ENCODE assay signal across 34 cellular contexts in the genomic region with DNA sequence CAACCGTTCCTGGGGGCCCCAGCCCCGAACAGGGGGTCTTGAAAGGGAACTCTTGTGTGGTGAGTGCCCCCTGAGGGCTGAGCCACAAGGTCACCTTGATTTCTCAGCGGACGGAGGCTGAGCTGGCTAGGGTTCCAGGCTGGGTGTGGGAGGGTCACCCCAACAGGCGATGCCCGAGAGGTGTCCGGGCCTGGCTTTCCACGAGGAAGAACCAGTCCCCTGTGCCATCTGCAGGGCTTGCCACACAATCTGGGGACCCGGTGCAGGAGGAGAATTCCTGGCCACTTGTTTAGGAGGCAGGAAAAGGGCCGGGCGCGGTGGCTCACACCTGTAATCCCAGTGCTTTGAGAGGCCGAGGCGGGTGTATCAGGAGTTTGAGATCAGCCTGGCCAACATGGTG.
"Had no signal": no experiment of that assay in that cellular context is flagged by ENCODE, and none has a peak within 500 bp of the region (broad histone marks: within the 10 kb centered on the region; RNA-seq: fewer than 3 reads in every experiment).

No MANE protein-coding gene starts in this region.

- H3K27me3 ChIP-seq: adrenal gland, body of pancreas, brain microvascular endothelial cell, breast epithelium had no signal

- FAIRE-seq: astrocyte, TTC549 had no signal

- ATAC-seq: activated CD8-positive, alpha-beta T cell treated with anti-CD3 and anti-CD28 coated beads for 36 hours; activated naive CD4-positive, alpha-beta T cell treated with anti-CD3 and anti-CD28 coated beads, Interleukin-2, amount 50 U/mL, for 72 hours; activated T-cell treated with anti-CD3 and anti-CD28 coated beads, Interleukin-2, amount 50 U/mL, for 4 hours; activated T-cell treated with anti-CD3 and anti-CD28 coated beads, Interleukin-2, amount 50 U/mL, for 72 hours; activated T-helper 17 cell treated with anti-CD3 and anti-CD28 coated beads, Interleukin-2, amount 50 U/mL, for 72 hours; body of pancreas had no signal

- H3K9me3 ChIP-seq: adrenal gland, body of pancreas, breast epithelium had no signal

- H3K36me3 ChIP-seq: adrenal gland, brain microvascular endothelial cell, breast epithelium had no signal

- DNase-seq: activated B cell treated with CpG ODN at 0.5 μM for 24 hours; activated CD4-positive, alpha-beta memory T cell treated with anti-CD3 and anti-CD28 coated beads for 36 hours; activated CD4-positive, alpha-beta T cell treated with anti-CD3 and anti-CD28 coated beads for 4 hours; activated CD4-positive, alpha-beta T cell treated with anti-CD3 and anti-CD28 coated beads, Interleukin-2, amount 10 ng/mL, durations not matched to agents 24 days and 14 days; activated CD4-positive, alpha-beta T cell treated with anti-CD3 and anti-CD28 coated beads, Interleukin-2, amount 50 U/mL, for 1 hour; activated CD4-positive, alpha-beta T cell treated with anti-CD3 and anti-CD28 coated beads, Interleukin-2, amount 50 U/mL, for 4 hours; activated CD4-positive, CD25-positive, alpha-beta regulatory T cell treated with anti-CD3 and anti-CD28 coated beads, Interleukin-2, amount 50 U/mL, for 72 hours; activated CD8-positive, alpha-beta memory T cell treated with anti-CD3 and anti-CD28 coated beads, Interleukin-2, amount 50 U/mL, for 4 hours; activated CD8-positive, alpha-beta T cell treated with anti-CD3 and anti-CD28 coated beads for 36 hours; activated effector memory CD4-positive, alpha-beta T cell treated with anti-CD3 and anti-CD28 coated beads, Interleukin-2, amount 50 U/mL, for 16 hours; activated gamma-delta T cell treated with Interleukin-2 at 50 U/mL for 16 hours; activated naive CD4-positive, alpha-beta T cell; activated naive CD4-positive, alpha-beta T cell treated with anti-CD3 and anti-CD28 coated beads for 36 hours; activated naive CD4-positive, alpha-beta T cell treated with anti-CD3 and anti-CD28 coated beads, Interleukin-2, amount 50 U/mL, for 16 hours; activated naive CD8-positive, alpha-beta T cell treated with anti-CD3 and anti-CD28 coated beads for 36 hours; activated T-cell treated with anti-CD3 and anti-CD28 coated beads for 4 hours; activated T-cell treated with anti-CD3 and anti-CD28 coated beads, Interleukin-2, amount 50 U/mL, for 1 hour; activated T-cell treated with anti-CD3 and anti-CD28 coated beads, Interleukin-2, amount 50 U/mL, for 4 hours; activated T-cell treated with anti-CD3 and anti-CD28 coated beads, Interleukin-2, amount 50 U/mL, for 72 hours; adrenal gland; amniotic stem cell; aorta; body of pancreas; brain microvascular endothelial cell; central memory CD4-positive, alpha-beta T cell; T-helper 1 cell; T-helper 2 cell; T-helper 9 cell had no signal

- H3K27ac ChIP-seq: adrenal gland, body of pancreas, brain microvascular endothelial cell, breast epithelium, VCaP had no signal

- H3K4me3 ChIP-seq: adrenal gland, body of pancreas, breast epithelium had no signal
